Comparison of ENCODE assay signal across 9 cellular contexts in genomic region chr16:22424161-22424937, GRCh38. TPM values are rescaled to one million over a fixed set of nuclear protein-coding genes. Genes with fewer than 3 reads are reported as not detected.
DNase-seq lines count a peak whose midpoint lies in the region; ATAC-seq and TF ChIP-seq lines count a peak whose summit lies in the region.
"Had no signal": no experiment of that assay in that cellular context is flagged by ENCODE, and none has a peak within 500 bp of the region (broad histone marks: within the 10 kb centered on the region; RNA-seq: fewer than 3 reads in every experiment).

No MANE protein-coding gene starts in this region.

- DNase-seq in AG04450 (ENCODE audit: low read depth, low spot score) (no peak), RWPE1 (ENCODE audit: low spot score) (no peak), foreskin fibroblast (peak; percentile 51 to 71), ovary (peak; percentile 64 to 79 (median 71)), NCI-H2081 treated with DMSO at 0.1 percent for 48 hours (lab: John Stamatoyannopoulos, UW) (no peak), DMS153 treated with DMSO at 0.1 percent for 48 hours (lab: John Stamatoyannopoulos, UW; ENCODE audit: unreplicated experiment) (no peak)
- DNase-seq: Caco-2 had no signal

- intact Hi-C loops in ovary (cut with DNase I) = loop anchor here in 2 of 4 donors (10.0 kb wide), 2 partner anchors 50 to 100 kb away; partner anchors contain the start of gene CDR2 (in 2 of the 2)

- ATAC-seq in HG03565 (IDR thresholded peaks at IDR 0.05; ENCODE audit: unreplicated experiment) (no peak), HG02852 (IDR thresholded peaks at IDR 0.05; ENCODE audit: unreplicated experiment) (no peak)

- TF ChIP-seq EP300 in ovary (IDR thresholded peaks at IDR 0.05) = no peak

- H3K27ac ChIP-seq in AG04450 (ENCODE audit: low read depth, low read length) (peak overlapping the region; percentile 31), RWPE1 (peak overlapping the region; percentile 8; the same call in 1 of the 2 replicates), ovary (peak overlapping the region; percentile 11 to 62)

- 12 to 39% (median 14%) methylated on average over 22 of the region's 22 CpGs for WGBS in ovary, 3 donors

- CTCF ChIA-PET in AG04450 (lab: Charles Lee) = no interaction called here
- CTCF ChIA-PET in RWPE1 (lab: Yijun Ruan, JAX) = no interaction called here

- no peak for TF ChIP-seq POLR2A in ovary (IDR thresholded peaks at IDR 0.05)

- peaks cover 19% of the 10 kb centered on the region for H3K4me1 ChIP-seq in ovary (ENCODE audit: insufficient read depth)
- H3K4me1 ChIP-seq: Caco-2 had no signal

- peak overlapping the region; percentile 2; the same call in 1 of the 2 replicates for H3K4me3 ChIP-seq in AG04450 (ENCODE audit: low read depth, low read length)
- H3K4me3 ChIP-seq in foreskin fibroblast (ENCODE audit: low read depth in 1 of 2, low read length in 2 of 2) = peak overlapping the region; percentile 31 to 48
- no peak overlapping the region for H3K4me3 ChIP-seq in ovary

- POLR2A ChIA-PET in AG04450 (lab: Yijun Ruan, JAX) = no interaction called here
- POLR2A ChIA-PET in RWPE1 (lab: Yijun Ruan, JAX; ENCODE audit: low non-redundant PET) = no interaction called here

- TF ChIP-seq CTCF in AG04450 (IDR thresholded peaks at IDR 0.05; ENCODE audit: low read depth, low read length) = no peak
- TF ChIP-seq CTCF in RWPE1 (conservative IDR thresholded peaks at IDR 0.05; ENCODE audit: low read depth) = no peak
- TF ChIP-seq CTCF in foreskin fibroblast (IDR thresholded peaks at IDR 0.05; ENCODE audit: low read depth, low read length) = no peak
- no peak for TF ChIP-seq CTCF in ovary (IDR thresholded peaks at IDR 0.05)

- no peaks in the 10 kb centered on the region for H3K36me3 ChIP-seq in ovary

- H3K9me3 ChIP-seq in AG04450 (ENCODE audit: control insufficient read depth, insufficient read depth, low read length) = no peaks in the 10 kb centered on the region
- no peaks in the 10 kb centered on the region for H3K9me3 ChIP-seq in ovary
- H3K9me3 ChIP-seq: Caco-2 had no signal

- H3K27me3 ChIP-seq in AG04450 (ENCODE audit: control insufficient read depth, insufficient read depth, low read length) (no peaks in the 10 kb centered on the region), ovary (no peaks in the 10 kb centered on the region)

RNA-seq across cellular contexts. Expression of gene CDR2, which starts 49.9 kb away (rescaled TPM):
- polyA plus RNA-seq in AG04450 (2011; rRNA removed) (128 and 138 TPM in 2 replicates), ovary (10 to 100 TPM; 12.7 to 22.9 TPM)
- polyA minus RNA-seq in AG04450 (2011; rRNA and poly(A)+ RNA removed) = 110 and 113 TPM in 2 replicates
- total RNA-seq in ovary = 10 to 100 TPM; 14.3 to 30.3 (median 23.7) TPM

Comparison
In these comparisons a context has a peak if more than half of its experiments do, and no peak if none do; other contexts are left out.
1. DNase-seq: peak in foreskin fibroblast (2 of 2) and ovary (5 of 5); none in AG04450 (single experiment), RWPE1 (single experiment), NCI-H2081 treated with DMSO at 0.1 percent for 48 hours (single experiment) and DMS153 treated with DMSO at 0.1 percent for 48 hours (single experiment).
2. Peak in every context shown above with its lines, with median percentiles within 50 percentile points of each other: H3K27ac ChIP-seq.